In the genomic region with DNA sequence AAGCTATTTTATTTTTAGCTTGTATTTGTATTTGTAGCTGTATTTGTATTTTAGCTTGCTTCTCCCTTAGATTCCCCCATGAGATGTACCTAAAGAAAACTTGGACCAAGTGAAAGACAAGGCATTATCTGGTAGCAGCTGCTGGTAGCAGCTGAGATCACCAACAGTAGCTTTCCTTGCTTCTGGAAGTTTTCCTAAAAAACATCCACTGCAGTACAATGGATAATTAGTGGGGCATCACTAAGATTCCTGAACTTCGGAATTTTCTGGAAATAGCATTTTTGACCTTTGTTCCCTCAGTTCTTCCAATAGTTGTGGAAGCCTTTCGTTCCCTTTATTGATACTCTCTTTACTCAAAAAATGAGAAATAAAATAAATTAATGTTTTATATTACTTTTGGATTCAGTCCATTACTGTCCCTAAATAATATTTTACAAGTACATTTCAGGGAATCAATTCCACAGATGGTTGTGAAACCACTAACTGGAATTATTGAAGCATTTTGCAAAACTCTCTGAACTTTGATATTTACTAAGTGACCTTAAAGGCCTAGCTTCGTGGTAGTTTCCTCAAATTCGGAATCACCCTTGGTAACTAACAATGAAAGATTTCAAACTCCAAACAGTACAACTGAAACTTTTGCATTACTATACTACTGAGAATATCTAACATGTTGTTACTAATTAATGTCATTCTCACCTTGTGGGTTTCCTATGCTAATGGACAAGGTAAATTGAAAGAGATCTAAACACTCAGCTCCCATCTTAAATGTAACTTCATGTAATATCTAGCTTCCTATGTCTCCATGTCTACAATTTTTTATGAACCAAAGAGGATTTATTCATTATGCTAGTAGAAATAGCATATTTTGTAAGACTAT, we compare ENCODE assay signal across 8 cellular contexts. TPM values are rescaled to one million over a fixed set of nuclear protein-coding genes. Genes with fewer than 3 reads are reported as not detected.
"Had no signal": no experiment of that assay in that cellular context is flagged by ENCODE, and none has a peak within 500 bp of the region (broad histone marks: within the 10 kb centered on the region; RNA-seq: fewer than 3 reads in every experiment).

No MANE protein-coding gene starts in this region.

RNA-seq across cellular contexts. Expression of gene CFHR1, which starts 30.3 kb away (rescaled TPM):
- total RNA-seq: MCF 10A, OCI-LY7, Right ventricle myocardium inferior, RPMI7951, SK-MEL-5 had no signal

RNA-seq across cellular contexts. Expression of gene CFHR4, which starts 38.0 kb away (rescaled TPM):
- total RNA-seq: MCF 10A, NCI-H460, OCI-LY7, PC-9, Right ventricle myocardium inferior, RPMI7951, SJCRH30 had no signal
